Comparison of ENCODE assay signal across 38 cellular contexts in the genomic region with DNA sequence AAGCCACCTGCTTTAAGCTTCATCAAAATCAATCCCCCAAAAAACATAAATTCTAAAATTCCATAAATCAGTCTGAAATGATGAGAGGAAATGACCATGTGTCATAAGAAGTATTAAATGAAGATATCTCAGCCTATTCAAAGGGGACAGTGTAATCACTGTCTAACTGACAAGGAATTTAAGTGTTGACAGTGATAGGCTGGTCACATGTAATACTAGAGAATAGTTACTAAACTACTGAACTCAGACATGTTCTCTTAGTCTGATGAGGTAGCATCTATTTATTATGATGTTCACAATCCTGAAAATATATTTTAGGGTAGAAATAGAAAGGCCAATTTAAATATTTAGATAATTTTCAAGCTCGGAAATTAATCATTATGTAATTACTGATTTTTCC.
"Had no signal": no experiment of that assay in that cellular context is flagged by ENCODE, and none has a peak within 500 bp of the region (broad histone marks: within the 10 kb centered on the region; RNA-seq: fewer than 3 reads in every experiment).

No MANE protein-coding gene starts in this region.

- H3K9me3 Mint-ChIP-seq: activated naive CD4-positive, alpha-beta T cell treated with anti-CD3 and anti-CD28 coated beads for 36 hours; activated naive CD8-positive, alpha-beta T cell treated with anti-CD3 and anti-CD28 coated beads for 36 hours; activated naive CD8-positive, alpha-beta T cell treated with anti-CD3 and anti-CD28 coated beads, Interleukin-2, amount 50 U/mL, for 24 hours; activated T-helper 1 cell treated with anti-CD3 and anti-CD28 coated beads, Interleukin-12 subunit alpha, Interleukin-12 subunit beta, Interleukin-2, Interleukin-4 antibody, amounts not matched to agents 30 ng/mL and 10 ng/mL and 1 ng/mL, durations not matched to agents 14 hours and 24 hours and 36 hours; activated T-helper 2 cell treated with anti-CD3 and anti-CD28 coated beads, Interferon-gamma antibody, Interleukin-2, Interleukin-4, amounts not matched to agents 10 μg/mL and 5 μg/mL and 100 μg/mL, durations not matched to agents 14 hours and 24 hours and 36 hours; brain had no signal

- H3K36me3 Mint-ChIP-seq: activated naive CD4-positive, alpha-beta T cell treated with anti-CD3 and anti-CD28 coated beads, Interleukin-2, amount 10 ng/mL, durations not matched to agents 7 days and 5 days; activated naive CD4-positive, alpha-beta T cell treated with anti-CD3 and anti-CD28 coated beads, Interleukin-2, amount 50 U/mL, for 24 hours; activated naive CD8-positive, alpha-beta T cell; activated naive CD8-positive, alpha-beta T cell treated with anti-CD3 and anti-CD28 coated beads for 36 hours; activated naive CD8-positive, alpha-beta T cell treated with anti-CD3 and anti-CD28 coated beads, Interleukin-2, amount 10 ng/mL, durations not matched to agents 7 days and 5 days; brain had no signal

- H3K4me3 Mint-ChIP-seq: activated naive CD4-positive, alpha-beta T cell treated with anti-CD3 and anti-CD28 coated beads for 36 hours; activated naive CD4-positive, alpha-beta T cell treated with anti-CD3 and anti-CD28 coated beads, Interleukin-2, amount 10 ng/mL, durations not matched to agents 7 days and 5 days; activated naive CD4-positive, alpha-beta T cell treated with anti-CD3 and anti-CD28 coated beads, Interleukin-2, amount 50 U/mL, for 24 hours; activated naive CD8-positive, alpha-beta T cell; activated naive CD8-positive, alpha-beta T cell treated with anti-CD3 and anti-CD28 coated beads for 36 hours; activated naive CD8-positive, alpha-beta T cell treated with anti-CD3 and anti-CD28 coated beads, Interleukin-2, amount 10 ng/mL, durations not matched to agents 7 days and 5 days; activated naive CD8-positive, alpha-beta T cell treated with anti-CD3 and anti-CD28 coated beads, Interleukin-2, amount 50 U/mL, for 24 hours; activated T-cell treated with anti-CD3 and anti-CD28 coated beads, Interleukin-2, amount 50 U/mL, for 24 hours; activated T-cell treated with anti-CD3 and anti-CD28 coated beads, Interleukin-2, amount 50 U/mL, for 4 hours; activated T-cell treated with anti-CD3 and anti-CD28 coated beads, Interleukin-2, amount 50 U/mL, for 72 hours; activated T-helper 1 cell treated with anti-CD3 and anti-CD28 coated beads, Interleukin-12 subunit alpha, Interleukin-12 subunit beta, Interleukin-2, Interleukin-4 antibody, amounts not matched to agents 30 ng/mL and 10 ng/mL and 1 ng/mL, durations not matched to agents 14 hours and 24 hours and 36 hours; activated T-helper 17 cell treated with anti-CD3 and anti-CD28 coated beads, Interleukin-2, amount 50 U/mL, for 72 hours; brain; central memory CD8-positive, alpha-beta T cell had no signal

- H3K4me1 Mint-ChIP-seq: activated naive CD4-positive, alpha-beta T cell treated with anti-CD3 and anti-CD28 coated beads, Interleukin-2, amount 10 ng/mL, durations not matched to agents 7 days and 5 days; activated naive CD4-positive, alpha-beta T cell treated with anti-CD3 and anti-CD28 coated beads, Interleukin-2, amount 50 U/mL, for 24 hours; activated naive CD8-positive, alpha-beta T cell treated with anti-CD3 and anti-CD28 coated beads for 36 hours; activated naive CD8-positive, alpha-beta T cell treated with anti-CD3 and anti-CD28 coated beads, Interleukin-2, amount 10 ng/mL, durations not matched to agents 7 days and 5 days; activated naive CD8-positive, alpha-beta T cell treated with anti-CD3 and anti-CD28 coated beads, Interleukin-2, amount 50 U/mL, for 24 hours; activated T-helper 17 cell treated with anti-CD3 and anti-CD28 coated beads, Interleukin-2, amount 50 U/mL, for 72 hours; brain; central memory CD8-positive, alpha-beta T cell had no signal

- H3K36me3 ChIP-seq: adrenal gland, ascending aorta, brain microvascular endothelial cell, breast epithelium, cardiac muscle cell had no signal

- H3K27ac ChIP-seq: adrenal gland, ascending aorta, body of pancreas, brain microvascular endothelial cell, breast epithelium, cardiac muscle cell had no signal

- ATAC-seq: activated naive CD4-positive, alpha-beta T cell treated with anti-CD3 and anti-CD28 coated beads, Interleukin-2, amount 50 U/mL, for 72 hours; activated naive CD8-positive, alpha-beta T cell treated with anti-CD3 and anti-CD28 coated beads, Interleukin-2, amount 50 U/mL, for 24 hours; activated T-cell treated with anti-CD3 and anti-CD28 coated beads, Interleukin-2, amount 50 U/mL, for 4 hours; activated T-cell treated with anti-CD3 and anti-CD28 coated beads, Interleukin-2, amount 50 U/mL, for 72 hours; activated T-helper 17 cell treated with anti-CD3 and anti-CD28 coated beads, Interleukin-2, amount 50 U/mL, for 72 hours; body of pancreas had no signal

- H3K4me1 ChIP-seq: adrenal gland, ascending aorta, body of pancreas, breast epithelium had no signal

- H3K27me3 Mint-ChIP-seq: activated naive CD4-positive, alpha-beta T cell treated with anti-CD3 and anti-CD28 coated beads, Interleukin-2, amount 10 ng/mL, durations not matched to agents 7 days and 5 days; activated naive CD4-positive, alpha-beta T cell treated with anti-CD3 and anti-CD28 coated beads, Interleukin-2, amount 50 U/mL, for 24 hours; activated naive CD8-positive, alpha-beta T cell; activated naive CD8-positive, alpha-beta T cell treated with anti-CD3 and anti-CD28 coated beads for 36 hours; activated naive CD8-positive, alpha-beta T cell treated with anti-CD3 and anti-CD28 coated beads, Interleukin-2, amount 10 ng/mL, durations not matched to agents 7 days and 5 days; activated naive CD8-positive, alpha-beta T cell treated with anti-CD3 and anti-CD28 coated beads, Interleukin-2, amount 50 U/mL, for 24 hours; activated T-cell treated with anti-CD3 and anti-CD28 coated beads, Interleukin-2, amount 50 U/mL, for 24 hours; activated T-helper 17 cell treated with anti-CD3 and anti-CD28 coated beads, Interleukin-2, amount 50 U/mL, for 72 hours; central memory CD8-positive, alpha-beta T cell had no signal

- H3K4me3 ChIP-seq: adrenal gland, ascending aorta, body of pancreas, breast epithelium, cardiac muscle cell had no signal

- H3K27me3 ChIP-seq: adrenal gland, ascending aorta, body of pancreas, brain microvascular endothelial cell, breast epithelium, cardiac muscle cell had no signal

- H3K9me3 ChIP-seq: adrenal gland, ascending aorta, body of pancreas, breast epithelium had no signal

- H3K27ac Mint-ChIP-seq: activated naive CD4-positive, alpha-beta T cell treated with anti-CD3 and anti-CD28 coated beads for 36 hours; activated naive CD4-positive, alpha-beta T cell treated with anti-CD3 and anti-CD28 coated beads, Interleukin-2, amount 10 ng/mL, durations not matched to agents 7 days and 5 days; activated naive CD4-positive, alpha-beta T cell treated with anti-CD3 and anti-CD28 coated beads, Interleukin-2, amount 50 U/mL, for 24 hours; activated naive CD4-positive, alpha-beta T cell treated with anti-CD3 and anti-CD28 coated beads, Interleukin-2, amount 50 U/mL, for 72 hours; activated naive CD8-positive, alpha-beta T cell; activated naive CD8-positive, alpha-beta T cell treated with anti-CD3 and anti-CD28 coated beads for 36 hours; activated naive CD8-positive, alpha-beta T cell treated with anti-CD3 and anti-CD28 coated beads, Interleukin-2, amount 10 ng/mL, durations not matched to agents 7 days and 5 days; activated naive CD8-positive, alpha-beta T cell treated with anti-CD3 and anti-CD28 coated beads, Interleukin-2, amount 50 U/mL, for 24 hours; activated T-cell treated with anti-CD3 and anti-CD28 coated beads, Interleukin-2, amount 50 U/mL, for 24 hours; activated T-cell treated with anti-CD3 and anti-CD28 coated beads, Interleukin-2, amount 50 U/mL, for 72 hours; activated T-helper 1 cell treated with anti-CD3 and anti-CD28 coated beads, Interleukin-12 subunit alpha, Interleukin-12 subunit beta, Interleukin-2, Interleukin-4 antibody, amounts not matched to agents 30 ng/mL and 10 ng/mL and 1 ng/mL, durations not matched to agents 14 hours and 24 hours and 36 hours; activated T-helper 17 cell treated with anti-CD3 and anti-CD28 coated beads, Interleukin-2, amount 50 U/mL, for 72 hours; activated T-helper 2 cell treated with anti-CD3 and anti-CD28 coated beads, Interferon-gamma antibody, Interleukin-2, Interleukin-4, amounts not matched to agents 10 μg/mL and 5 μg/mL and 100 μg/mL, durations not matched to agents 14 hours and 24 hours and 36 hours; brain had no signal

- DNase-seq: activated effector memory CD4-positive, alpha-beta T cell treated with anti-CD3 and anti-CD28 coated beads, Interleukin-2, amount 50 U/mL, for 16 hours; activated effector memory CD4-positive, alpha-beta T cell treated with Interleukin-2 at 50 U/mL for 16 hours; activated gamma-delta T cell; activated gamma-delta T cell treated with Interleukin-2 at 50 U/mL for 16 hours; activated naive CD4-positive, alpha-beta T cell; activated naive CD4-positive, alpha-beta T cell treated with anti-CD3 and anti-CD28 coated beads for 36 hours; activated naive CD4-positive, alpha-beta T cell treated with anti-CD3 and anti-CD28 coated beads, Interleukin-2, amount 10 ng/mL, durations not matched to agents 7 days and 5 days; activated naive CD4-positive, alpha-beta T cell treated with anti-CD3 and anti-CD28 coated beads, Interleukin-2, amount 50 U/mL, for 16 hours; activated naive CD4-positive, alpha-beta T cell treated with Interleukin-2 at 50 U/mL for 16 hours; activated naive CD8-positive, alpha-beta T cell treated with anti-CD3 and anti-CD28 coated beads for 36 hours; activated naive CD8-positive, alpha-beta T cell treated with anti-CD3 and anti-CD28 coated beads, Interleukin-2, amount 10 ng/mL, durations not matched to agents 7 days and 5 days; activated naive CD8-positive, alpha-beta T cell treated with anti-CD3 and anti-CD28 coated beads, Interleukin-2, amount 50 U/mL, for 24 hours; activated T-cell treated with anti-CD3 and anti-CD28 coated beads, Interleukin-2, amount 50 U/mL, for 1 hour; activated T-cell treated with anti-CD3 and anti-CD28 coated beads, Interleukin-2, amount 50 U/mL, for 24 hours; activated T-cell treated with anti-CD3 and anti-CD28 coated beads, Interleukin-2, amount 50 U/mL, for 4 hours; activated T-cell treated with anti-CD3 and anti-CD28 coated beads, Interleukin-2, amount 50 U/mL, for 48 hours; activated T-cell treated with anti-CD3 and anti-CD28 coated beads, Interleukin-2, amount 50 U/mL, for 72 hours; adrenal gland; amniotic stem cell; amygdala; anterior cingulate cortex; aorta; body of pancreas; brain microvascular endothelial cell; caudate nucleus; central memory CD4-positive, alpha-beta T cell; cerebellar nuclear complex had no signal
